8 cellular contexts compared by ENCODE assay signal in the genomic region with DNA sequence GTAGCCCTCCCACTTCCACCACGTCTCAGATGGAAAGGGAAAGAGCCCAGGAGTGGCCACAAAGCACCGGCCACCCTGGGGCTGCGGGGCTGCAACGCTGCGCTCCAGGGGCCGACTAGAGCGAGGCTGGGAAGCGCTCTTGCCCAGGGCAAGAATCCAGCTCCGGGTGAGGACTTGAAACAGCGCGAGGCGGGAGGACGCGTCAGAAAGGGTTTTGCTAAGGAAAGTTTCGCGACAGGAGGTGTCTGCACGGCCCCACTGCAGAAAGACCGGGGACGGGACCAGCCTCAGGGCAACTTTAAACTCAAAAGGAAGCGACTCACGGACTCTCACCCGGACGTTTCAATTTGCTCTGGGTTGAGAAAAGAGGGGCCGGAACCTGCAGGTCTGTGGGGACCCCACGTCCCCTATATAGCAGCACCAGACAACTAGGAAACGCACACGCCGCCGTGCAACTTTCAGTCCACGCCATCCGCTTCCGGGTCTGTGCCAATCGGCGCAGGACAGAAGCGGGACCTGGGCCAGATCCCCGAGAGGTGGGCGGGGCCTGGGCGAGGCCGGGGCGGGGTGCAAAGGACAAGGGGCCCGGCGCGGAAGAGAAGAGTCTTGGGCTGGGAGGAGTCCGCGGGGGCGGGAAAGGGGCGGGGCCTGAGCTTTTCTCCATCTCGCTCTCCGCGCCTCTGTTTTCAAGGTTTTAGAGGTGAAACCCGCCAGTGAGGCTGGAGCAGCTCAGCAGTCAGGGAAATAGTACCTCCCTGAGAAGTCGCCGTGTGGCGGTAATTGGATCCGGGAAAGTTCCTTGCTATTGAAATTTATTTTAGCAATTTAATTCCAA. TPM values are rescaled to one million over a fixed set of nuclear protein-coding genes. Genes with fewer than 3 reads are reported as not detected.
A peak's percentile ranks its signal among the peaks of the same experiment; 100 is the strongest.
DNase-seq lines count a peak whose midpoint lies in the region; ATAC-seq and TF ChIP-seq lines count a peak whose summit lies in the region.

A gene (minus strand): TSS at position 488 of the 835 bp plus-strand sequence. CDS start 6,792 bp downstream, outside the sequence.

- peak within 1 kb of the TSS; percentile 82 to 96 for H3K9ac ChIP-seq in colonic mucosa (ENCODE audit: low read depth in 2 of 2, low read length in 2 of 2)

- TF ChIP-seq CTCF in AG10803 (conservative IDR thresholded peaks at IDR 0.05; ENCODE audit: low read length) (no peak), colonic mucosa (IDR thresholded peaks at IDR 0.05) (no peak)

- ATAC-seq in GM19025 (IDR thresholded peaks at IDR 0.05; ENCODE audit: low read depth, unreplicated experiment): peak; percentile 99
- ATAC-seq in HG03196 (IDR thresholded peaks at IDR 0.05; ENCODE audit: unreplicated experiment): peak; percentile 95
- peak; percentile 98 for ATAC-seq in left colon

- H3K4me3 ChIP-seq in AG10803 (ENCODE audit: low read length) (peak within 1 kb of the TSS; percentile 80), colonic mucosa (peak within 1 kb of the TSS; percentile 59)

- H3K27ac ChIP-seq in colonic mucosa: peak within 1 kb of the TSS; percentile 54

- peaks cover 6% of the 10 kb centered on the region for H3K9me3 ChIP-seq in colonic mucosa

- no peaks in the 10 kb centered on the region for H3K4me1 ChIP-seq in colonic mucosa

- peak; percentile 88 for DNase-seq in AG10803 (ENCODE audit: low read depth)
- DNase-seq in NCI-H510A (lab: John Stamatoyannopoulos, UW): peak; percentile 85
- peak; percentile 98 to 99 for DNase-seq in activated CD4-positive, alpha-beta T cell treated with anti-CD3 and anti-CD28 coated beads for 4 hours
- DNase-seq in colonic mucosa: peak; percentile 100
- DNase-seq in left colon: peak; percentile 98 to 100
- DNase-seq in stimulated activated CD4-positive, alpha-beta T cell treated with anti-CD3 and anti-CD28 coated beads, Interleukin-1b, Interleukin-23, amount 100 ng/mL, for 24 hours (ENCODE audit: low read depth in 4 of 4, low spot score in 1 of 4): peak; percentile 96 to 99 (median 98)

- H3K36me3 ChIP-seq in colonic mucosa: no peaks in the 10 kb centered on the region

- intact Hi-C loops in colonic mucosa (cut with DNase I): no loop called here
- intact Hi-C loops in left colon (cut with DNase I, micrococcal nuclease): no loop called here

- no peaks in the 10 kb centered on the region for H3K27me3 ChIP-seq in colonic mucosa

RNA-seq across cellular contexts. Expression of the gene that starts here (rescaled TPM):
- total RNA-seq in colonic mucosa: 10 to 100 TPM; 10.8 to 21.4 TPM
- total RNA-seq in left colon: 10 to 100 TPM; 12.8 to 14.2 TPM

Comparison
In these comparisons a context has a peak if more than half of its experiments do, and no peak if none do; other contexts are left out.
1. Peak in every context shown above with its lines: DNase-seq, ATAC-seq, H3K4me3 ChIP-seq and H3K27ac ChIP-seq.